Comparison of ENCODE assay signal across 1 cellular context in the genomic region with DNA sequence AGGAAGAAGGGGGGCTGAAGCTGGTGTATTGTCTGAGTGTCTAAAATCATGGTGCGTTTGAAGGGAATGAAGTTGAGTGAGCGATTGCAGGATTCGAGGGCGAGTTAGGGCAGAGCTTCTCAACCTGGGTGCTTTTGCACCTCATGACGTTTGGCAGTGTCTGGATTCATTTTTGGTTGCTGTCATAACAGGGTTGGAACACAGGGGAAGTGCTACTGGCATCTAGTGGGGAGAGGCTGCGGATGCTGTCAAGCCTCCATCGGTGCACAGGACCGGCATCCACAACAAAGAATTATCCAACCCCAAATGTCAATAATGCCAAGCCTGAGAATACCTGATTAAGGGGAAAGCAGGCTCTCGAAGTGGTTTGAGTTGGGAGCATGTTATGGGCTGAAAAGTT.
TF ChIP-seq lines count a peak whose summit lies in the region.

No MANE protein-coding gene starts in this region.

TF ChIP-seq in A549, 52 proteins besides CTCF, POLR2A, EP300 and RAD21 (continued from another document):
- TF ChIP-seq SREBF2 (IDR thresholded peaks at IDR 0.05) (no peak), CHD4 (IDR thresholded peaks at IDR 0.05; ENCODE audit: borderline replicate concordance) (no peak), HOXA7 (CRISPR knock-in tag; IDR thresholded peaks at IDR 0.05) (no peak), POLR2AphosphoS2 (conservative IDR thresholded peaks at IDR 0.05; ENCODE audit: low read length) (no peak), RNF2 (IDR thresholded peaks at IDR 0.05; ENCODE audit: borderline replicate concordance, low read depth) (no peak)
